In the genomic region with DNA sequence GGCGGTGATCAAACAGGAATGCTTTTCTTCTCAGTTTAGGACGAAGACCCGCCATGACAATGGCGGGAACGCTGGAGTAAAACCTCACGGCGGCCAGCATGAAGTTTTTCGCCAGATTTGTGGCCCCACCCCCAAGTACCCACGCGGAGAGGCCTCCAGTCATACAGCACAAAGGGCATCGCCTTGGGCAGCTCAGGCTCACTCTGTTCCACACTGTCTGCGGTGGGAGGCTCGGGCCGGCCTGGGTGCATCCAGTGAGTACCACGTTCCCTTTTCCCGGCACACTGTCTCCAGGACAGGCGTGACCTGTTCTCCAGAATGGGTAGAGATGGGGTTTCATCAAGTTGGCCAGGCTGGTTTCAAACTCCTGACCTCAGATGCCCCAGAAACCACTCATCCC, we compare ENCODE assay signal across 1 cellular context.
TF ChIP-seq lines count a peak whose summit lies in the region.

No MANE protein-coding gene starts in this region.

TF ChIP-seq in IMR-90, 13 proteins besides CTCF, POLR2A, EP300 and RAD21:
- no peak for TF ChIP-seq CHD1 (IDR thresholded peaks at IDR 0.05; ENCODE audit: low read depth, low read length)
- TF ChIP-seq NFE2L2 (IDR thresholded peaks at IDR 0.05; ENCODE audit: low read depth, low read length) = no peak
- TF ChIP-seq, protein P1, sequence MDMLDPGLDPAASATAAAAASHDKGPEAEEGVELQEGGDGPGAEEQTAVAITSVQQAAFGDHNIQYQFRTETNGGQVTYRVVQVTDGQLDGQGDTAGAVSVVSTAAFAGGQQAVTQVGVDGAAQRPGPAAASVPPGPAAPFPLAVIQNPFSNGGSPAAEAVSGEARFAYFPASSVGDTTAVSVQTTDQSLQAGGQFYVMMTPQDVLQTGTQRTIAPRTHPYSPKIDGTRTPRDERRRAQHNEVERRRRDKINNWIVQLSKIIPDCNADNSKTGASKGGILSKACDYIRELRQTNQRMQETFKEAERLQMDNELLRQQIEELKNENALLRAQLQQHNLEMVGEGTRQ (IDR thresholded peaks at IDR 0.05; ENCODE audit: low read depth, low read length) = no peak
- no peak for TF ChIP-seq BHLHE40 (IDR thresholded peaks at IDR 0.05; ENCODE audit: low read depth, low read length)
- no peak for TF ChIP-seq MAFK (IDR thresholded peaks at IDR 0.05; ENCODE audit: low read depth, low read length)
- no peak for TF ChIP-seq MXI1 (IDR thresholded peaks at IDR 0.05; ENCODE audit: borderline replicate concordance, low read depth, low read length)
- no peak for TF ChIP-seq FOS (IDR thresholded peaks at IDR 0.05; ENCODE audit: low read depth, low read length)
- TF ChIP-seq RCOR1 (IDR thresholded peaks at IDR 0.05; ENCODE audit: insufficient replicate concordance, low read length) = no peak
- no peak for TF ChIP-seq CEBPB (IDR thresholded peaks at IDR 0.05; ENCODE audit: low read depth, low read length)
- TF ChIP-seq MAZ (IDR thresholded peaks at IDR 0.05; ENCODE audit: borderline replicate concordance, low read depth, low read length) = no peak
- no peak for TF ChIP-seq SMC3 (IDR thresholded peaks at IDR 0.05; ENCODE audit: low read depth, low read length)
- TF ChIP-seq RFX5 (IDR thresholded peaks at IDR 0.05; ENCODE audit: low read depth, low read length) = no peak
- TF ChIP-seq, protein P2, sequence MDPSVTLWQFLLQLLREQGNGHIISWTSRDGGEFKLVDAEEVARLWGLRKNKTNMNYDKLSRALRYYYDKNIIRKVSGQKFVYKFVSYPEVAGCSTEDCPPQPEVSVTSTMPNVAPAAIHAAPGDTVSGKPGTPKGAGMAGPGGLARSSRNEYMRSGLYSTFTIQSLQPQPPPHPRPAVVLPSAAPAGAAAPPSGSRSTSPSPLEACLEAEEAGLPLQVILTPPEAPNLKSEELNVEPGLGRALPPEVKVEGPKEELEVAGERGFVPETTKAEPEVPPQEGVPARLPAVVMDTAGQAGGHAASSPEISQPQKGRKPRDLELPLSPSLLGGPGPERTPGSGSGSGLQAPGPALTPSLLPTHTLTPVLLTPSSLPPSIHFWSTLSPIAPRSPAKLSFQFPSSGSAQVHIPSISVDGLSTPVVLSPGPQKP (IDR thresholded peaks at IDR 0.05; ENCODE audit: borderline replicate concordance, low read depth, low read length) = no peak
